8 cellular contexts compared by ENCODE assay signal in the genomic region with DNA sequence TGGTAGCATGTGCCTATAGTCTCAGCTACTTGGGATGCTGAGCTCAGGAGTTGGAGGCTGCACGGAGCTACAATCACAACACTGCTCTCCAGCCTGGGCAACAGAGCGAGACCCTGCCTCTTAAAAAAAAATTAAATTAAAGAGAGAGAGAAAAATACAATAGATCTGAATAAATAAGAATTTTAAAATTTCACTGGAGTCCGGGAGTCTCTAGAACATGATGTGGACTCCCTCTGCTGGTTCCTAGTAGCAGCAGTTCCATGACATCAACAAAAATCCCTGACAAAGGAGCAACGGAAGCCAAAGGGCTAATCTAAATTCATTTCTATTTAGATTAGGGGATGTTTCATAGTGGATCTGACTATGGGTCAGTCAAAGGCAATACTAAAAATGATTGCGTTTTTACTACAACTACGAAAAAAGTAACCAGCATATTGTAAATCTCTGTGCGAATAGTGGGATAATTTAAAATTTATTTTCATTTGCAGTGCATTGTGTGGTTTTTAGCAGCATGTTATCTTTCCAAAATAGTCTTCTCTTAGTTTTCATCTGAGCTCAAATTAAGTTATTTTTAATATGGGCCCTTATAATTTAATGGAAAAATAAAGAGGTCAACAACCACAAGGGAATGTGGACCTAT. TPM values are rescaled to one million over a fixed set of nuclear protein-coding genes. Genes with fewer than 3 reads are reported as not detected.
DNase-seq lines count a peak whose midpoint lies in the region; ATAC-seq, FAIRE-seq and TF ChIP-seq lines count a peak whose summit lies in the region.

No MANE protein-coding gene starts in this region.

- intact Hi-C loops in kidney (cut with DNase I): no loop called here

- no peaks in the 10 kb centered on the region for H3K9me3 ChIP-seq in kidney (ENCODE audit: control insufficient read depth in 1 of 2, low read length in 2 of 2)

- peaks cover 0 to 2% of the 10 kb centered on the region in 2 donors for H3K36me3 ChIP-seq in kidney (ENCODE audit: control insufficient read depth in 1 of 2, insufficient read depth in 2 of 2, low read length in 2 of 2)

- no peak overlapping the region for H3K4me3 ChIP-seq in kidney (ENCODE audit: low read length in 2 of 2)

- TF ChIP-seq CTCF in kidney (IDR thresholded peaks at IDR 0.05; ENCODE audit: borderline replicate concordance, extremely low read depth, insufficient read depth): peak; percentile 31

- H3K27ac ChIP-seq in kidney (ENCODE audit: low read depth in 2 of 2, low read length in 2 of 2): no peak overlapping the region

- DNase-seq in AG20443 (ENCODE audit: low spot score) (peak; percentile 62), HPDE6-E6E7 (ENCODE audit: extremely low spot score) (peak; percentile 13), amniotic epithelial cell (ENCODE audit: low read depth) (peak; percentile 51), kidney (no peak)
- DNase-seq in central memory CD4-positive, alpha-beta T cell: no peak
- DNase-seq in stimulated activated naive CD4-positive, alpha-beta T cell treated with Interleukin-2 at 50 U/mL for 16 hours (lab: John Stamatoyannopoulos, UW): no peak

- no peak for ATAC-seq in HG02798 (IDR thresholded peaks at IDR 0.05; ENCODE audit: poor library complexity, unreplicated experiment)
- ATAC-seq in HG03457 (IDR thresholded peaks at IDR 0.05; ENCODE audit: unreplicated experiment): no peak

- no peak overlapping the region for H3K9ac ChIP-seq in kidney (ENCODE audit: low read length in 2 of 2)

- no peaks in the 10 kb centered on the region for H3K4me1 ChIP-seq in kidney (ENCODE audit: control insufficient read depth in 1 of 2, insufficient read depth in 1 of 2, low read depth in 1 of 2, low read length in 2 of 2)

- no peak for FAIRE-seq in kidney (lab: Jason Lieb, UNC)

RNA-seq across cellular contexts. Expression of gene INIP, which starts 6.7 kb away (rescaled TPM):
- total RNA-seq in kidney: 25.7 TPM
- polyA plus RNA-seq in kidney (ENCODE audit: insufficient read depth, low read depth, low replicate concordance): 14.5 TPM

RNA-seq across cellular contexts. Expression of gene SNX30, which starts 39.4 kb away (rescaled TPM):
- 22.9 TPM for total RNA-seq in kidney
- polyA plus RNA-seq in kidney (ENCODE audit: insufficient read depth, low read depth, low replicate concordance): 7.9 TPM

Comparison
In these comparisons a context has a peak if more than half of its experiments do, and no peak if none do; other contexts are left out.
1. DNase-seq: peak in AG20443 (single experiment), HPDE6-E6E7 (single experiment) and amniotic epithelial cell (single experiment); none in kidney (single experiment), central memory CD4-positive, alpha-beta T cell (single experiment) and stimulated activated naive CD4-positive, alpha-beta T cell treated with Interleukin-2 at 50 U/mL for 16 hours (single experiment).